In the genomic region with DNA sequence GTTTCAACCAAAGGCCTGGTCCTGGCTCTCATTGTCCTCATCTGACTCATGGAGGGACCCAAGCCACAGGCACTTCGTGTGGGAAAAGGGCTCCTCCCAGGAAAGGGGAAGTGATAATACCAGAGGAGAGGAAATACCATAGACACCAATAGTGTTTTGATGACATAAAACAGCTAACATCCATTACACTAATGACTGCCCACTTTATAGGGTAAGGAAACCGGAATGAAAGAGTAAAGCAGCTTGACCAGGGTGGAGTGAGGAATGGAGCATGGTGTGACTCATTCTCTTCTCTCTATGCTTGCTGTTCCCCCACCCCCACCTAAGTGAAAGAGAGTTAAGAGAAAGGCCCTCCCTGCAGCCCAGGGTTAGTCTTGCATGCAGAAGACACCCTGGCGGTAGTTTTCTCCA, we compare ENCODE assay signal across 10 cellular contexts.
DNase-seq lines count a peak whose midpoint lies in the region; ATAC-seq and TF ChIP-seq lines count a peak whose summit lies in the region.
"Had no signal": no experiment of that assay in that cellular context is flagged by ENCODE, and none has a peak within 500 bp of the region (broad histone marks: within the 10 kb centered on the region; RNA-seq: fewer than 3 reads in every experiment).

No MANE protein-coding gene starts in this region.

- no peaks in the 10 kb centered on the region for H3K79me1 ChIP-seq in neuronal stem cell (ENCODE audit: low read depth, low read length)

- H3K14ac ChIP-seq in neuronal stem cell (ENCODE audit: low read length): peak overlapping the region; percentile 25

- H2AK5ac ChIP-seq in neuronal stem cell (ENCODE audit: low read depth, low read length): no peak overlapping the region

- H3K9me3 ChIP-seq in neuronal stem cell (replicated peaks in 1 of 2; ENCODE audit: control insufficient read depth in 2 of 2, insufficient read depth in 1 of 2, low read depth in 1 of 2, low read length in 2 of 2) (no peaks in the 10 kb centered on the region), thyroid gland (no peaks in the 10 kb centered on the region)
- H3K9me3 ChIP-seq: psoas muscle had no signal

- peaks cover 39% of the 10 kb centered on the region for H3K4me1 Mint-ChIP-seq in dendritic cell treated with granulocyte-macrophage colony-stimulating factor and Interleukin-4, amounts not matched to agents 40 ng/mL and 50 ng/mL, for 4 days (ENCODE audit: low read depth)

- no peak overlapping the region for H3K4me3 Mint-ChIP-seq in dendritic cell treated with granulocyte-macrophage colony-stimulating factor and Interleukin-4, amounts not matched to agents 40 ng/mL and 50 ng/mL, for 4 days

- H3K27me3 Mint-ChIP-seq in dendritic cell treated with granulocyte-macrophage colony-stimulating factor and Interleukin-4, amounts not matched to agents 40 ng/mL and 50 ng/mL, for 4 days: peaks cover 15% of the 10 kb centered on the region

- intact Hi-C loops in dendritic cell treated with granulocyte-macrophage colony-stimulating factor and Interleukin-4, amounts not matched to agents 40 ng/mL and 50 ng/mL, for 4 days (cut with micrococcal nuclease): loop anchor here (10.0 kb wide), 2 partner anchors 64 to 104 kb away; partner anchors contain the start of gene HRH2
- intact Hi-C loops in thyroid gland (cut with DNase I): no loop called here

- H3K4me3 ChIP-seq in neuronal stem cell (ENCODE audit: low read length in 2 of 2) (no peak overlapping the region), thyroid gland (replicated peaks in 1 of 3) (no peak overlapping the region)
- H3K4me3 ChIP-seq: psoas muscle had no signal

- H3K18ac ChIP-seq in neuronal stem cell (ENCODE audit: low read length): no peak overlapping the region

- DNase-seq in H4 (ENCODE audit: low spot score) (peak; percentile 90), NCI-H226 (peak; percentile 51), neuronal stem cell (ENCODE audit: low spot score) (no peak), thyroid gland (no peak)
- DNase-seq in activated CD4-positive, alpha-beta T cell treated with anti-CD3 and anti-CD28 coated beads, Interleukin-2, amount 50 U/mL, for 48 hours: no peak
- DNase-seq: NCI-H2029, psoas muscle, T-helper 1 cell had no signal

- H3K27ac Mint-ChIP-seq in dendritic cell treated with granulocyte-macrophage colony-stimulating factor and Interleukin-4, amounts not matched to agents 40 ng/mL and 50 ng/mL, for 4 days: peak overlapping the region; percentile 85

- no peak for TF ChIP-seq CTCF in thyroid gland (IDR thresholded peaks at IDR 0.05)

- no peak overlapping the region for H4K91ac ChIP-seq in neuronal stem cell (ENCODE audit: low read depth, low read length, poor library complexity)

- no peaks in the 10 kb centered on the region for H3K4me1 ChIP-seq in neuronal stem cell (ENCODE audit: control insufficient read depth in 2 of 2, insufficient read depth in 1 of 2, low read depth in 1 of 2, low read length in 2 of 2)
- no peaks in the 10 kb centered on the region for H3K4me1 ChIP-seq in thyroid gland
- H3K4me1 ChIP-seq: psoas muscle had no signal

- no peak for ATAC-seq in HG02588 (IDR thresholded peaks at IDR 0.05; ENCODE audit: unreplicated experiment)

- no peak for TF ChIP-seq POLR2A in thyroid gland (IDR thresholded peaks at IDR 0.05)

- no peak overlapping the region for H2BK5ac ChIP-seq in neuronal stem cell (ENCODE audit: low read length)

- H2BK15ac ChIP-seq in neuronal stem cell (ENCODE audit: low read length): no peak overlapping the region

- no peak overlapping the region for H3K9ac ChIP-seq in neuronal stem cell (ENCODE audit: low read depth, low read length, poor library complexity)

- no peaks in the 10 kb centered on the region for H3K36me3 Mint-ChIP-seq in dendritic cell treated with granulocyte-macrophage colony-stimulating factor and Interleukin-4, amounts not matched to agents 40 ng/mL and 50 ng/mL, for 4 days (ENCODE audit: low read depth)

- H2BK12ac ChIP-seq in neuronal stem cell (ENCODE audit: low read length): no peak overlapping the region

- no peak overlapping the region for H2AFZ ChIP-seq in neuronal stem cell (ENCODE audit: low read length)

- peaks cover 28% of the 10 kb centered on the region for H3K9me3 Mint-ChIP-seq in dendritic cell treated with granulocyte-macrophage colony-stimulating factor and Interleukin-4, amounts not matched to agents 40 ng/mL and 50 ng/mL, for 4 days

- H3K27me3 ChIP-seq in neuronal stem cell (ENCODE audit: control insufficient read depth in 3 of 3, insufficient read depth in 3 of 3, low read depth in 1 of 3, low read length in 3 of 3) (peaks cover 0 to 3% (median 0%) of the 10 kb centered on the region in 3 experiments), thyroid gland (no peaks in the 10 kb centered on the region)

- H4K8ac ChIP-seq in neuronal stem cell (ENCODE audit: low read depth, low read length): no peak overlapping the region

- no CpG with 5 or more reads among the region's 3 CpGs for WGBS in neuronal stem cell (ENCODE audit: extremely low coverage in 2 of 2, insufficient read length in 2 of 2, insufficient replicate concordance in 1 of 2), 2 donors
- 53 to 72% methylated on average over 3 of the region's 3 CpGs for WGBS in thyroid gland, 2 donors

- no peak overlapping the region for H3K4ac ChIP-seq in neuronal stem cell (ENCODE audit: low read length)

- H3K27ac ChIP-seq in neuronal stem cell (replicated peaks; ENCODE audit: low read length): no peak overlapping the region
- H3K27ac ChIP-seq in thyroid gland: no peak overlapping the region
- H3K27ac ChIP-seq: psoas muscle had no signal

- no peak overlapping the region for H3K4me2 ChIP-seq in neuronal stem cell (ENCODE audit: insufficient read depth, low read length, poor library complexity, severe bottlenecking)

- no peak overlapping the region for H2BK120ac ChIP-seq in neuronal stem cell (ENCODE audit: low read depth, low read length)

- H3K23ac ChIP-seq in neuronal stem cell (ENCODE audit: low read depth, low read length, poor library complexity): no peak overlapping the region

- H3K36me3 ChIP-seq in neuronal stem cell (replicated peaks in 1 of 2; ENCODE audit: control insufficient read depth in 2 of 2, insufficient read depth in 2 of 2, low read length in 2 of 2): no peaks in the 10 kb centered on the region
- H3K36me3 ChIP-seq in thyroid gland: no peaks in the 10 kb centered on the region

Comparison
In these comparisons a context has a peak if more than half of its experiments do, and no peak if none do; other contexts are left out.
1. DNase-seq: peak in H4 (single experiment) and NCI-H226 (single experiment); none in neuronal stem cell (single experiment), thyroid gland (0 of 2) and activated CD4-positive, alpha-beta T cell treated with anti-CD3 and anti-CD28 coated beads, Interleukin-2, amount 50 U/mL, for 48 hours (0 of 2).